30 cellular contexts compared by ENCODE assay signal in the genomic region with DNA sequence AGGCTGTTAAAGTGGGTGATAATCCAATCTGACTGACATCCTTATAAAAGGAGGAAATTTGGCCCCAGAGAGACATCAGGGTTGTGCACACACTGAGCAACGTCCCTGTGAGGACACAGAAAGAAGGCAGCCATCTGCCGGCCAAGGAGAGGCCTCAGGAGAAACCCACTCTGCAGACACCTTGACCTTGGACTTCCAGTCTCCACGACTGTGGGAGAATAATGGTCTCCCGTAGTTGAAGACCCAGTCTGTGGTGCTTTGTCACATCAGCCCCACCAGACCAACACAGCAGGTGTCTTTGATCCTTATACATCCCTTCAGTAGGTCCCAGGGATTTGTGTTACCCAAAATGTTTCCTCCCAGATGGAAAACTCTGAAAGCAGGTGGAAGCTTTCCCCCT.
"Had no signal": no experiment of that assay in that cellular context is flagged by ENCODE, and none has a peak within 500 bp of the region (broad histone marks: within the 10 kb centered on the region; RNA-seq: fewer than 3 reads in every experiment).

No MANE protein-coding gene starts in this region.

- H3K4me1 ChIP-seq: ascending aorta, SJCRH30 had no signal

- FAIRE-seq: RCC 7860 had no signal

- H3K27ac ChIP-seq: ascending aorta, cardiac muscle cell, SJCRH30, SK-N-MC had no signal

- H3K36me3 ChIP-seq: ascending aorta, cardiac muscle cell, MG63, SJCRH30 had no signal

- H3K27ac Mint-ChIP-seq: activated CD4-positive, alpha-beta T cell treated with anti-CD3 and anti-CD28 coated beads, Interleukin-2, amount 10 ng/mL, durations not matched to agents 24 days and 14 days; activated CD8-positive, alpha-beta T cell treated with anti-CD3 and anti-CD28 coated beads for 36 hours; activated naive CD8-positive, alpha-beta T cell treated with anti-CD3 and anti-CD28 coated beads for 36 hours; activated T-cell treated with anti-CD3 and anti-CD28 coated beads, Interleukin-2, amount 50 U/mL, for 72 hours; activated T-helper 17 cell treated with anti-CD3 and anti-CD28 coated beads, Interleukin-2, amount 50 U/mL, for 72 hours had no signal

- DNase-seq: activated CD4-positive, alpha-beta T cell treated with anti-CD3 and anti-CD28 coated beads, Interleukin-2, amount 10 ng/mL, durations not matched to agents 24 days and 14 days; activated CD4-positive, alpha-beta T cell treated with anti-CD3 and anti-CD28 coated beads, Interleukin-2, amount 50 U/mL, for 4 hours; activated CD8-positive, alpha-beta T cell treated with anti-CD3 and anti-CD28 coated beads for 36 hours; activated effector memory CD4-positive, alpha-beta T cell treated with anti-CD3 and anti-CD28 coated beads, Interleukin-2, amount 50 U/mL, for 16 hours; activated naive CD4-positive, alpha-beta T cell; activated naive CD4-positive, alpha-beta T cell treated with anti-CD3 and anti-CD28 coated beads, Interleukin-2, amount 50 U/mL, for 16 hours; activated naive CD8-positive, alpha-beta T cell treated with anti-CD3 and anti-CD28 coated beads for 36 hours; activated T-cell treated with anti-CD3 and anti-CD28 coated beads, Interleukin-2, amount 50 U/mL, for 1 hour; activated T-cell treated with anti-CD3 and anti-CD28 coated beads, Interleukin-2, amount 50 U/mL, for 72 hours; amygdala; Kasumi-1; MG63; NCI-H1048; NCI-H1105 treated with DMSO at 0.1 percent for 48 hours; NCI-H1436 treated with DMSO at 0.1 percent for 48 hours; NCI-H1694 treated with DMSO at 0.1 percent for 48 hours; NCI-H2029; NCI-H345; NCI-H510A; NK-92 treated with Interleukin-12 subunit alpha and Interleukin-12 subunit beta, amount 100 ng/mL, for 24 hours; PC-3; Right ventricle myocardium superior; SJCRH30; T1000 had no signal

- H3K9me3 Mint-ChIP-seq: activated CD4-positive, alpha-beta T cell treated with anti-CD3 and anti-CD28 coated beads, Interleukin-2, amount 10 ng/mL, durations not matched to agents 24 days and 14 days; activated CD8-positive, alpha-beta T cell treated with anti-CD3 and anti-CD28 coated beads for 36 hours; activated naive CD8-positive, alpha-beta T cell treated with anti-CD3 and anti-CD28 coated beads for 36 hours; activated T-cell treated with anti-CD3 and anti-CD28 coated beads, Interleukin-2, amount 50 U/mL, for 72 hours; activated T-helper 17 cell treated with anti-CD3 and anti-CD28 coated beads, Interleukin-2, amount 50 U/mL, for 72 hours; central memory CD8-positive, alpha-beta T cell had no signal

- H3K27me3 Mint-ChIP-seq: activated CD8-positive, alpha-beta T cell treated with anti-CD3 and anti-CD28 coated beads for 36 hours; activated naive CD8-positive, alpha-beta T cell treated with anti-CD3 and anti-CD28 coated beads for 36 hours; activated T-helper 17 cell treated with anti-CD3 and anti-CD28 coated beads, Interleukin-2, amount 50 U/mL, for 72 hours had no signal

- ATAC-seq: activated CD8-positive, alpha-beta T cell treated with anti-CD3 and anti-CD28 coated beads for 36 hours; activated T-cell treated with anti-CD3 and anti-CD28 coated beads, Interleukin-2, amount 50 U/mL, for 72 hours; activated T-helper 17 cell treated with anti-CD3 and anti-CD28 coated beads, Interleukin-2, amount 50 U/mL, for 72 hours; PC-3 had no signal

- H3K36me3 Mint-ChIP-seq: activated naive CD8-positive, alpha-beta T cell treated with anti-CD3 and anti-CD28 coated beads for 36 hours had no signal

- H3K4me3 ChIP-seq: ascending aorta, cardiac muscle cell, MG63, SJCRH30, SK-N-MC had no signal

- H3K27me3 ChIP-seq: ascending aorta, cardiac muscle cell, SJCRH30 had no signal

- H3K4me3 Mint-ChIP-seq: activated CD4-positive, alpha-beta T cell treated with anti-CD3 and anti-CD28 coated beads, Interleukin-2, amount 10 ng/mL, durations not matched to agents 24 days and 14 days; activated CD8-positive, alpha-beta T cell treated with anti-CD3 and anti-CD28 coated beads for 36 hours; activated naive CD8-positive, alpha-beta T cell treated with anti-CD3 and anti-CD28 coated beads for 36 hours; activated T-cell treated with anti-CD3 and anti-CD28 coated beads, Interleukin-2, amount 50 U/mL, for 72 hours; activated T-helper 17 cell treated with anti-CD3 and anti-CD28 coated beads, Interleukin-2, amount 50 U/mL, for 72 hours; central memory CD8-positive, alpha-beta T cell had no signal

- H3K9me3 ChIP-seq: ascending aorta, MG63, SJCRH30 had no signal
